In genomic region chr1:187892640-187893039, GRCh38 we compare ENCODE assay signal across 28 cellular contexts.
"Had no signal": no experiment of that assay in that cellular context is flagged by ENCODE, and none has a peak within 500 bp of the region (broad histone marks: within the 10 kb centered on the region; RNA-seq: fewer than 3 reads in every experiment).

No MANE protein-coding gene starts in this region.

- FAIRE-seq: islet of Langerhans, kidney had no signal

- H3K27ac Mint-ChIP-seq: immature natural killer cell; naive thymus-derived CD4-positive, alpha-beta T cell; natural killer cell treated with Interleukin-12 subunit alpha and Interleukin-12 subunit beta and Interleukin-15 and Interleukin-18, amount 100 ng/mL, for 72 hours; progenitor cell of endocrine pancreas; stimulated activated memory B cell treated with anti-CD40 and anti-IgM and Interleukin-4, amounts not matched to agents 10 μg/mL and 1 μg/mL and 100 μg/mL, for 72 hours; stimulated activated naive CD8-positive, alpha-beta T cell treated with anti-CD3 and anti-CD28 coated beads, Interleukin-15, amount 100 ng/mL, for 72 hours had no signal

- H3K36me3 Mint-ChIP-seq: naive thymus-derived CD4-positive, alpha-beta T cell; stimulated activated memory B cell treated with anti-CD40 and anti-IgM and Interleukin-4, amounts not matched to agents 10 μg/mL and 1 μg/mL and 100 μg/mL, for 72 hours had no signal

- H3K4me2 ChIP-seq: smooth muscle cell had no signal

- H3K27ac ChIP-seq: left lung, lower lobe of right lung, ovary, right atrium auricular region, right lobe of liver, tibial nerve, upper lobe of left lung had no signal

- DNase-seq: hypothalamus; immature natural killer cell; kidney; left colon; left lung; lower lobe of right lung; mammary epithelial cell; mesenchymal stem cell; midbrain; mucosa of descending colon; naive thymus-derived CD4-positive, alpha-beta T cell; ovary; right lobe of liver; stimulated activated CD4-positive, alpha-beta T cell treated with anti-CD3 and anti-CD28 coated beads, Interleukin-1b, Interleukin-23, amount 100 ng/mL, for 48 hours; stimulated activated CD4-positive, alpha-beta T cell treated with anti-CD3 and anti-CD28 coated beads, Interleukin-2, amount 100 ng/mL, for 48 hours; stimulated activated CD4-positive, alpha-beta T cell treated with anti-CD3 and anti-CD28 coated beads, Interleukin-4, amount 100 ng/mL, for 4 hours; stimulated activated CD8-positive, alpha-beta memory T cell treated with anti-CD3 and anti-CD28 coated beads, Interleukin-4, amount 100 ng/mL, for 48 hours; stimulated activated naive CD4-positive, alpha-beta T cell treated with Interleukin-2 at 50 U/mL for 16 hours; stimulated activated naive CD8-positive, alpha-beta T cell treated with anti-CD3 and anti-CD28 coated beads, Interleukin-15, amount 100 ng/mL, for 72 hours; substantia nigra; upper lobe of left lung had no signal

- H3K4me1 ChIP-seq: left lung, lower lobe of right lung, right atrium auricular region, right lobe of liver, tibial nerve, upper lobe of left lung had no signal

- H3K27me3 ChIP-seq: left lung, ovary, right atrium auricular region, right lobe of liver, tibial nerve, upper lobe of left lung had no signal

- H3K4me1 Mint-ChIP-seq: immature natural killer cell; naive thymus-derived CD4-positive, alpha-beta T cell; stimulated activated memory B cell treated with anti-CD40 and anti-IgM and Interleukin-4, amounts not matched to agents 10 μg/mL and 1 μg/mL and 100 μg/mL, for 72 hours; stimulated activated naive CD8-positive, alpha-beta T cell treated with anti-CD3 and anti-CD28 coated beads, Interleukin-15, amount 100 ng/mL, for 72 hours had no signal

- H3K27me3 Mint-ChIP-seq: naive thymus-derived CD4-positive, alpha-beta T cell; natural killer cell treated with Interleukin-12 subunit alpha and Interleukin-12 subunit beta and Interleukin-15 and Interleukin-18, amount 100 ng/mL, for 72 hours; progenitor cell of endocrine pancreas; stimulated activated memory B cell treated with anti-CD40 and anti-IgM and Interleukin-4, amounts not matched to agents 10 μg/mL and 1 μg/mL and 100 μg/mL, for 72 hours; stimulated activated naive CD8-positive, alpha-beta T cell treated with anti-CD3 and anti-CD28 coated beads, Interleukin-15, amount 100 ng/mL, for 72 hours had no signal

- H3K36me3 ChIP-seq: left lung, lower lobe of right lung, ovary, right atrium auricular region, right lobe of liver, tibial nerve, upper lobe of left lung had no signal

- H3K4me3 Mint-ChIP-seq: immature natural killer cell; naive thymus-derived CD4-positive, alpha-beta T cell; natural killer cell treated with Interleukin-12 subunit alpha and Interleukin-12 subunit beta and Interleukin-15 and Interleukin-18, amount 100 ng/mL, for 72 hours; stimulated activated memory B cell treated with anti-CD40 and anti-IgM and Interleukin-4, amounts not matched to agents 10 μg/mL and 1 μg/mL and 100 μg/mL, for 72 hours; stimulated activated naive CD8-positive, alpha-beta T cell treated with anti-CD3 and anti-CD28 coated beads, Interleukin-15, amount 100 ng/mL, for 72 hours had no signal

- ATAC-seq: left colon; left lung; lower lobe of right lung; mucosa of descending colon; naive thymus-derived CD4-positive, alpha-beta T cell; natural killer cell treated with Interleukin-12 subunit alpha and Interleukin-12 subunit beta and Interleukin-15 and Interleukin-18, amount 100 ng/mL, for 72 hours; right lobe of liver; stimulated activated memory B cell treated with anti-CD40 and anti-IgM and Interleukin-4, amounts not matched to agents 10 μg/mL and 1 μg/mL and 100 μg/mL, for 72 hours; stimulated activated naive CD8-positive, alpha-beta T cell treated with anti-CD3 and anti-CD28 coated beads, Interleukin-15, amount 100 ng/mL, for 72 hours had no signal

- H3K9me3 ChIP-seq: lower lobe of right lung, ovary, right atrium auricular region, right lobe of liver, tibial nerve, upper lobe of left lung had no signal

- H3K4me3 ChIP-seq: left lung, lower lobe of right lung, mucosa of descending colon, ovary, right atrium auricular region, right lobe of liver, smooth muscle cell, tibial nerve, upper lobe of left lung had no signal
